In the genomic region with DNA sequence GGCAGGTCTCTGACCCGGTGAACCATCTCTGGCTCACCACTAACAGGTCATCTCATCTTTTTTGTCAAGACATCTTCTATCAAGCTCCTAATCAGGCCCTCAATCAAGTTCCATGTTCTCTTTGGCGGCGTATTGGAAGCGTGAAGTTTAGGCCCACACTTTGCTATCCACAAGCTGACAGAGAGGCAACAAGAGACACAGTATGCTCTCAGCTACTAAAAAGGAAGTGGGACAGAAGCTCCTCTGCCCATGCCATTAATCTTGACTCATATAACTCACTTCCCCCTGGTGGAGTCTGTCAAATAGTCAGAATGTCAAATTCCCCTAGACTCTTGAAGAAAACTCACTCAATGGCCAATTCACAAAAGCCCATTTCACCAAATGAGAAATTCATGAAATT, we compare ENCODE assay signal across 8 cellular contexts.
DNase-seq lines count a peak whose midpoint lies in the region; ATAC-seq and TF ChIP-seq lines count a peak whose summit lies in the region.

No MANE protein-coding gene starts in this region.

- H3K9me3 ChIP-seq in T-helper 17 cell (ENCODE audit: control insufficient read depth, low read length, poor library complexity, severe bottlenecking) (no peaks in the 10 kb centered on the region), left lung (no peaks in the 10 kb centered on the region), neuronal stem cell (replicated peaks in 1 of 2; ENCODE audit: control insufficient read depth in 2 of 2, insufficient read depth in 1 of 2, low read depth in 1 of 2, low read length in 2 of 2) (no peaks in the 10 kb centered on the region), tibial artery (no peaks in the 10 kb centered on the region)

- no peak overlapping the region for H4K91ac ChIP-seq in neuronal stem cell (ENCODE audit: low read depth, low read length, poor library complexity)

- peaks cover 26% of the 10 kb centered on the region for H3K4me1 Mint-ChIP-seq in T-helper 17 cell

- intact Hi-C loops in left lung (cut with DNase I) (no loop called here), tibial artery (cut with DNase I; ENCODE audit: low total_unique reads) (no loop called here)

- H3K36me3 ChIP-seq in left lung, result no peaks in the 10 kb centered on the region
- H3K36me3 ChIP-seq in neuronal stem cell (replicated peaks in 1 of 2; ENCODE audit: control insufficient read depth in 2 of 2, insufficient read depth in 2 of 2, low read length in 2 of 2), result no peaks in the 10 kb centered on the region
- H3K36me3 ChIP-seq in tibial artery, result no peaks in the 10 kb centered on the region

- H2BK15ac ChIP-seq in neuronal stem cell (ENCODE audit: low read length), result no peak overlapping the region

- no peak overlapping the region for H3K4me2 ChIP-seq in neuronal stem cell (ENCODE audit: insufficient read depth, low read length, poor library complexity, severe bottlenecking)

- H4K8ac ChIP-seq in neuronal stem cell (ENCODE audit: low read depth, low read length), result no peak overlapping the region

- no peak overlapping the region for H2BK5ac ChIP-seq in neuronal stem cell (ENCODE audit: low read length)

- ATAC-seq in GM19328 (IDR thresholded peaks at IDR 0.05; ENCODE audit: unreplicated experiment) (peak; percentile 89), HG03135 (IDR thresholded peaks at IDR 0.05; ENCODE audit: unreplicated experiment) (peak; percentile 89), T-helper 17 cell (peak; percentile 69), left lung (peak; percentile 71)

- no peak overlapping the region for H3K4me3 Mint-ChIP-seq in T-helper 17 cell

- no peak overlapping the region for H3K9ac ChIP-seq in neuronal stem cell (ENCODE audit: low read depth, low read length, poor library complexity)

- H2AK5ac ChIP-seq in neuronal stem cell (ENCODE audit: low read depth, low read length), result no peak overlapping the region

- H3K18ac ChIP-seq in neuronal stem cell (ENCODE audit: low read length), result no peak overlapping the region

- H2BK120ac ChIP-seq in neuronal stem cell (ENCODE audit: low read depth, low read length), result no peak overlapping the region

- no peaks in the 10 kb centered on the region for H3K27me3 Mint-ChIP-seq in T-helper 17 cell

- no peaks in the 10 kb centered on the region for H3K36me3 Mint-ChIP-seq in T-helper 17 cell (ENCODE audit: low read depth)

- H3K27ac Mint-ChIP-seq in T-helper 17 cell, result peak overlapping the region; percentile 83

- H3K14ac ChIP-seq in neuronal stem cell (ENCODE audit: low read length), result no peak overlapping the region

- peaks cover 0 to 49% of the 10 kb centered on the region in 2 donors for H3K4me1 ChIP-seq in left lung
- peaks cover 12 to 14% of the 10 kb centered on the region in 2 donors for H3K4me1 ChIP-seq in neuronal stem cell (ENCODE audit: control insufficient read depth in 2 of 2, insufficient read depth in 1 of 2, low read depth in 1 of 2, low read length in 2 of 2)
- no peaks in the 10 kb centered on the region for H3K4me1 ChIP-seq in tibial artery

- no CpG with 5 or more reads among the region's 4 CpGs for WGBS in neuronal stem cell (ENCODE audit: extremely low coverage in 2 of 2, insufficient read length in 2 of 2, insufficient replicate concordance in 1 of 2), 2 donors

- H3K27me3 ChIP-seq in left lung (no peaks in the 10 kb centered on the region), neuronal stem cell (ENCODE audit: control insufficient read depth in 3 of 3, insufficient read depth in 3 of 3, low read depth in 1 of 3, low read length in 3 of 3) (no peaks in the 10 kb centered on the region), tibial artery (no peaks in the 10 kb centered on the region)

- no peak overlapping the region for H3K23ac ChIP-seq in neuronal stem cell (ENCODE audit: low read depth, low read length, poor library complexity)

- DNase-seq in EH (ENCODE audit: low read depth), result peak; percentile 63
- DNase-seq in T-helper 17 cell, result no peak
- no peak for DNase-seq in left lung
- no peak for DNase-seq in neuronal stem cell (ENCODE audit: low spot score)
- no peak for DNase-seq in tibial artery
- DNase-seq in NCI-H69 (lab: John Stamatoyannopoulos, UW), result no peak

- H3K27ac ChIP-seq in left lung (peak overlapping the region; percentile 1 to 63), neuronal stem cell (replicated peaks; ENCODE audit: low read length) (no peak overlapping the region), tibial artery (no peak overlapping the region)

- H2AFZ ChIP-seq in neuronal stem cell (ENCODE audit: low read length), result no peak overlapping the region

- no peak overlapping the region for H3K4me3 ChIP-seq in left lung
- no peak overlapping the region for H3K4me3 ChIP-seq in neuronal stem cell (ENCODE audit: low read length in 2 of 2)
- no peak overlapping the region for H3K4me3 ChIP-seq in tibial artery

- H2BK12ac ChIP-seq in neuronal stem cell (ENCODE audit: low read length), result no peak overlapping the region

- TF ChIP-seq CTCF in left lung (IDR thresholded peaks at IDR 0.05) (no peak), tibial artery (IDR thresholded peaks at IDR 0.05) (no peak)

- no peak overlapping the region for H3K4ac ChIP-seq in neuronal stem cell (ENCODE audit: low read length)

- H3K79me1 ChIP-seq in neuronal stem cell (ENCODE audit: low read depth, low read length), result no peaks in the 10 kb centered on the region

Comparison
In these comparisons a context has a peak if more than half of its experiments do, and no peak if none do; other contexts are left out.
1. H3K27ac ChIP-seq: peak in left lung (2 of 2); none in neuronal stem cell (single experiment) and tibial artery (0 of 2).
2. Peak in every context shown above with its lines, with median percentiles within 50 percentile points of each other: ATAC-seq.